In the genomic region with DNA sequence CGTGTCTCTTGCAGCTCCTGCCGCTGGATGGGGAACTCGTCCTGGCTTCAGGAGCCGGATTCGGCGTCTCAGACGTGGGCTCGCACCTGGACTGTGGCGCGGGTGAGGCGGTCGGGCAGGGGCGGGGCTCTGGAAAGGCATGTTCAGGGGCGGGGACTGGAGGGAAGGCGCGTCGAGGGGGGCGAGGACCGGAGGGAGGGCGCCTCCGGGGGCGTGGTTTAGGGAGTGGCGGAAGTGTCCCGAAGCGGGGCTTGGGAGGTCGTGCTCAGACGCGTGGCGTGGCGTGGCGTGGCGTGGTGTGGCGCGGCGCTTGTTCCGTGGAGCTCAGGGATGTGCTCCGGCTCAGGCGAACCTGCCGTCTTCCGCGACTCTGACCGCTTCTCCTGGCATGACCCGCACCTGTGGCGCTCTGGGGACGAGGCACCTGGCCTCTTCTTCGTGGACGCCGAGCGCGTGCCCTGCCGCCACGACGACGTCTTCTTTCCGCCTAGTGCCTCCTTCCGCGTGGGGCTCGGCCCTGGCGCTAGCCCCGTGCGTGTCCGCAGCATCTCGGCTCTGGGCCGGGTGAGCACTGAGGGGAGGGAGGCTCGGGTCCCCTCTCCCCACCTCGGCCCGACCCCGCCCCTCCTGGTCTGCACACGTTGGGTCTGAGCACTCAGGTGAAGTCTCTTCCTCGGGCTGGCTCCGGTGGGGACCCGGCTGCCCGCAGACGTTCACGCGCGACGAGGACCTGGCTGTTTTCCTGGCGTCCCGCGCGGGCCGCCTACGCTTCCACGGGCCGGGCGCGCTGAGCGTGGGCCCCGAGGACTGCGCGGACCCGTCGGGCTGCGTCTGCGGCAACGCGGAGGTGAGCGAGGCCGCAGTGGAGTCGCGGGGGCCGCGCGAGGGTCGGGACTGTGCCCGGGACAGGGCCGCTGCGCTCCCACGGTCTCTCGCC, we compare ENCODE assay signal across 8 cellular contexts. TPM values are rescaled to one million over a fixed set of nuclear protein-coding genes. Genes with fewer than 3 reads are reported as not detected.
A peak's percentile ranks its signal among the peaks of the same experiment; 100 is the strongest.
DNase-seq lines count a peak whose midpoint lies in the region; ATAC-seq lines count a peak whose summit lies in the region.

No MANE protein-coding gene starts in this region.

- no peaks in the 10 kb centered on the region for H3K36me3 ChIP-seq in MG63

- peak; percentile 58 for ATAC-seq in GM18498 (IDR thresholded peaks at IDR 0.05; ENCODE audit: unreplicated experiment)
- ATAC-seq in HG03457 (IDR thresholded peaks at IDR 0.05; ENCODE audit: unreplicated experiment), result peak; percentile 63
- peak; percentile 64 for ATAC-seq in activated naive CD8-positive, alpha-beta T cell treated with anti-CD3 and anti-CD28 coated beads, Interleukin-2, amount 50 U/mL, for 24 hours
- ATAC-seq in GM18861 (IDR thresholded peaks at IDR 0.05; ENCODE audit: unreplicated experiment), result no peak

- H3K27ac Mint-ChIP-seq in activated naive CD8-positive, alpha-beta T cell treated with anti-CD3 and anti-CD28 coated beads, Interleukin-2, amount 50 U/mL, for 24 hours, result no peak overlapping the region

- DNase-seq in SK-N-DZ (ENCODE audit: low spot score), result peak; percentile 46
- peak; percentile 78 for DNase-seq in activated naive CD8-positive, alpha-beta T cell treated with anti-CD3 and anti-CD28 coated beads, Interleukin-2, amount 50 U/mL, for 24 hours
- peak; percentile 90 for DNase-seq in islet precursor cell
- peak; percentile 78 for DNase-seq in stimulated activated CD4-positive, alpha-beta T cell treated with anti-CD3 and anti-CD28 coated beads, Interleukin-2, amount 100 ng/mL, for 4 hours (ENCODE audit: low read depth)
- no peak for DNase-seq in MG63

- peaks cover 28% of the 10 kb centered on the region for H3K27me3 Mint-ChIP-seq in activated naive CD8-positive, alpha-beta T cell treated with anti-CD3 and anti-CD28 coated beads, Interleukin-2, amount 50 U/mL, for 24 hours

- no peaks in the 10 kb centered on the region for H3K9me3 ChIP-seq in MG63

- H3K4me1 Mint-ChIP-seq in activated naive CD8-positive, alpha-beta T cell treated with anti-CD3 and anti-CD28 coated beads, Interleukin-2, amount 50 U/mL, for 24 hours, result peaks cover 7% of the 10 kb centered on the region

- no peaks in the 10 kb centered on the region for H3K9me3 Mint-ChIP-seq in activated naive CD8-positive, alpha-beta T cell treated with anti-CD3 and anti-CD28 coated beads, Interleukin-2, amount 50 U/mL, for 24 hours

- no peaks in the 10 kb centered on the region for H3K27me3 ChIP-seq in MG63

- no peaks in the 10 kb centered on the region for H3K36me3 Mint-ChIP-seq in activated naive CD8-positive, alpha-beta T cell treated with anti-CD3 and anti-CD28 coated beads, Interleukin-2, amount 50 U/mL, for 24 hours (ENCODE audit: low read depth)

- no peak overlapping the region for H3K4me3 ChIP-seq in MG63

- peak overlapping the region; percentile 55 for H3K4me3 Mint-ChIP-seq in activated naive CD8-positive, alpha-beta T cell treated with anti-CD3 and anti-CD28 coated beads, Interleukin-2, amount 50 U/mL, for 24 hours

RNA-seq across cellular contexts. Expression of gene AMN, which starts 6.2 kb away (rescaled TPM):
- polyA plus RNA-seq in SK-N-DZ (2014; cell fraction: cytosol; rRNA removed), result 0.89 and 0.93 TPM in 2 replicates
- polyA plus RNA-seq in SK-N-DZ (2014; cell fraction: nucleus; rRNA removed), result 7.4 and 12.1 TPM in 2 replicates
- total RNA-seq in MG63 (2014; rRNA removed; shearing (Covaris generic); ENCODE audit: low replicate concordance), result 0.43 TPM in 1 of 2 replicates, not detected in the other
